Comparison of ENCODE assay signal across 21 cellular contexts in genomic region chr3:62164196-62164595, GRCh38.
"Had no signal": no experiment of that assay in that cellular context is flagged by ENCODE, and none has a peak within 500 bp of the region (broad histone marks: within the 10 kb centered on the region; RNA-seq: fewer than 3 reads in every experiment).

No MANE protein-coding gene starts in this region.

- H3K36me3 Mint-ChIP-seq: mesothelial cell of epicardium; natural killer cell treated with Interleukin-12 subunit alpha and Interleukin-12 subunit beta and Interleukin-15 and Interleukin-18, amount 100 ng/mL, for 72 hours had no signal

- H3K27ac ChIP-seq: pancreas had no signal

- H3K27ac Mint-ChIP-seq: endodermal cell; memory B cell; mesothelial cell of epicardium; natural killer cell treated with Interleukin-12 subunit alpha and Interleukin-12 subunit beta and Interleukin-15 and Interleukin-18, amount 100 ng/mL, for 72 hours; progenitor cell of endocrine pancreas; type B pancreatic cell had no signal

- DNase-seq: effector CD4-positive, alpha-beta T cell; endodermal cell; erythroblast; foreskin melanocyte; heart right ventricle; islet precursor cell; occipital lobe; pancreas; right cardiac atrium; stimulated activated CD4-positive, alpha-beta T cell treated with anti-CD3 and anti-CD28 coated beads, Interleukin-2, amount 100 ng/mL, for 48 hours; stimulated activated naive CD4-positive, alpha-beta T cell treated with Interleukin-2 at 50 U/mL for 16 hours had no signal

- FAIRE-seq: colon, endothelial cell of umbilical vein, pancreas, urothelium cell line had no signal

- ATAC-seq: heart right ventricle; left lobe of liver; natural killer cell treated with Interleukin-12 subunit alpha and Interleukin-12 subunit beta and Interleukin-15 and Interleukin-18, amount 100 ng/mL, for 72 hours; pancreas; right cardiac atrium had no signal

- H3K9me3 Mint-ChIP-seq: endodermal cell; memory B cell; mesothelial cell of epicardium; natural killer cell treated with Interleukin-12 subunit alpha and Interleukin-12 subunit beta and Interleukin-15 and Interleukin-18, amount 100 ng/mL, for 72 hours; type B pancreatic cell had no signal

- H3K4me3 Mint-ChIP-seq: endodermal cell; memory B cell; mesothelial cell of epicardium; natural killer cell treated with Interleukin-12 subunit alpha and Interleukin-12 subunit beta and Interleukin-15 and Interleukin-18, amount 100 ng/mL, for 72 hours; type B pancreatic cell had no signal

- H3K27me3 ChIP-seq: heart right ventricle, pancreas had no signal

- H3K36me3 ChIP-seq: pancreas had no signal

- H3K27me3 Mint-ChIP-seq: memory B cell; natural killer cell treated with Interleukin-12 subunit alpha and Interleukin-12 subunit beta and Interleukin-15 and Interleukin-18, amount 100 ng/mL, for 72 hours; progenitor cell of endocrine pancreas; type B pancreatic cell had no signal

- H3K4me1 Mint-ChIP-seq: memory B cell had no signal

- H3K4me3 ChIP-seq: heart right ventricle, pancreas, smooth muscle cell had no signal

- H3K9me3 ChIP-seq: heart right ventricle, pancreas had no signal
